15 cellular contexts compared by ENCODE assay signal in genomic region chr20:18263723-18264122, GRCh38. TPM values are rescaled to one million over a fixed set of nuclear protein-coding genes. Genes with fewer than 3 reads are reported as not detected.
A peak's percentile ranks its signal among the peaks of the same experiment; 100 is the strongest.
DNase-seq lines count a peak whose midpoint lies in the region; ATAC-seq and TF ChIP-seq lines count a peak whose summit lies in the region.
"Had no signal": no experiment of that assay in that cellular context is flagged by ENCODE, and none has a peak within 500 bp of the region (broad histone marks: within the 10 kb centered on the region; RNA-seq: fewer than 3 reads in every experiment).

No MANE protein-coding gene starts in this region.

- no peaks in the 10 kb centered on the region for H3K9me3 Mint-ChIP-seq in activated CD4-positive, alpha-beta T cell treated with anti-CD3 and anti-CD28 coated beads, Interleukin-2, amount 10 ng/mL, durations not matched to agents 24 days and 14 days

- no peaks in the 10 kb centered on the region for H3K36me3 Mint-ChIP-seq in activated CD4-positive, alpha-beta T cell treated with anti-CD3 and anti-CD28 coated beads, Interleukin-2, amount 10 ng/mL, durations not matched to agents 24 days and 14 days (ENCODE audit: low read depth)

- no peaks in the 10 kb centered on the region for H3K4me1 Mint-ChIP-seq in activated CD4-positive, alpha-beta T cell treated with anti-CD3 and anti-CD28 coated beads, Interleukin-2, amount 10 ng/mL, durations not matched to agents 24 days and 14 days

- 36 to 67% (median 44%) methylated on average over 1 of the region's 1 CpG for WGBS in stomach, 5 donors

- H3K27me3 ChIP-seq in foreskin keratinocyte (no peaks in the 10 kb centered on the region), stomach (peaks cover 0 to 12% (median 4%) of the 10 kb centered on the region in 3 donors)
- H3K27me3 ChIP-seq: breast epithelium had no signal

- H3K27ac Mint-ChIP-seq in activated CD4-positive, alpha-beta T cell treated with anti-CD3 and anti-CD28 coated beads, Interleukin-2, amount 10 ng/mL, durations not matched to agents 24 days and 14 days = no peak overlapping the region

- no peak overlapping the region for H3K4me3 ChIP-seq in astrocyte of the cerebellum (ENCODE audit: low read depth, low read length)
- no peak overlapping the region for H3K4me3 ChIP-seq in stomach
- H3K4me3 ChIP-seq: breast epithelium, smooth muscle cell had no signal

- H3K27ac ChIP-seq in foreskin keratinocyte = no peak overlapping the region
- no peak overlapping the region for H3K27ac ChIP-seq in stomach
- H3K27ac ChIP-seq: 22Rv1 had no signal

- TF ChIP-seq POLR2A in stomach (IDR thresholded peaks at IDR 0.05) = no peak

- H3K36me3 ChIP-seq in stomach = no peaks in the 10 kb centered on the region
- H3K36me3 ChIP-seq: breast epithelium had no signal

- TF ChIP-seq EP300 in stomach (IDR thresholded peaks at IDR 0.05) = no peak

- no peaks in the 10 kb centered on the region for H3K9me3 ChIP-seq in stomach
- H3K9me3 ChIP-seq: breast epithelium had no signal

- peaks cover 16% of the 10 kb centered on the region for H3K27me3 Mint-ChIP-seq in activated CD4-positive, alpha-beta T cell treated with anti-CD3 and anti-CD28 coated beads, Interleukin-2, amount 10 ng/mL, durations not matched to agents 24 days and 14 days

- H3K4me1 ChIP-seq in foreskin keratinocyte (no peaks in the 10 kb centered on the region), stomach (no peaks in the 10 kb centered on the region)
- H3K4me1 ChIP-seq: breast epithelium had no signal

- H3K4me3 Mint-ChIP-seq in activated CD4-positive, alpha-beta T cell treated with anti-CD3 and anti-CD28 coated beads, Interleukin-2, amount 10 ng/mL, durations not matched to agents 24 days and 14 days = no peak overlapping the region

- DNase-seq in NCI-H146 (lab: John Stamatoyannopoulos, UW) (peak; percentile 30), NCI-H146 treated with DMSO at 0.1 percent for 48 hours (lab: John Stamatoyannopoulos, UW; ENCODE audit: unreplicated experiment) (no peak), astrocyte of the cerebellum (ENCODE audit: low read depth) (peak; percentile 22), foreskin keratinocyte (peak in 1 of 2 donors; percentile 42), stomach (peak; percentile 47), head of caudate nucleus (no peak)
- DNase-seq in activated CD4-positive, alpha-beta T cell treated with anti-CD3 and anti-CD28 coated beads, Interleukin-2, amount 10 ng/mL, durations not matched to agents 24 days and 14 days = no peak
- DNase-seq: activated CD8-positive, alpha-beta memory T cell treated with anti-CD3 and anti-CD28 coated beads for 24 hours; activated gamma-delta T cell treated with Interleukin-2 at 50 U/mL for 16 hours; NCI-H774; SHP77 treated with DMSO at 0.1 percent for 48 hours had no signal

- intact Hi-C loops in stomach (cut with DNase I; ENCODE audit: low total_unique reads) = no loop called here
- intact Hi-C loops in head of caudate nucleus (cut with DNase I) = no loop called here
- intact Hi-C loops in activated CD4-positive, alpha-beta T cell treated with anti-CD3 and anti-CD28 coated beads, Interleukin-2, amount 10 ng/mL, durations not matched to agents 24 days and 14 days (cut with micrococcal nuclease) = no loop called here

- no peak for TF ChIP-seq CTCF in astrocyte of the cerebellum (IDR thresholded peaks at IDR 0.05; ENCODE audit: low read depth, low read length, missing control alignments)
- TF ChIP-seq CTCF in foreskin keratinocyte (conservative IDR thresholded peaks at IDR 0.05) = no peak
- no peak for TF ChIP-seq CTCF in stomach (IDR thresholded peaks at IDR 0.05)

- in situ Hi-C loops in astrocyte of the cerebellum (cut with HindIII; ENCODE audit: low sequenced_read_pairs) = no loop called here

- ATAC-seq in foreskin keratinocyte = peak; percentile 37
- ATAC-seq in HG03095 (IDR thresholded peaks at IDR 0.05; ENCODE audit: unreplicated experiment) = no peak

RNA-seq across cellular contexts. Expression of gene ZNF133, which starts 24.6 kb away (rescaled TPM):
- total RNA-seq in foreskin keratinocyte = 17.1 and 18.4 TPM in 2 replicates
- 12.0 and 12.3 TPM in 2 replicates for polyA plus RNA-seq in foreskin keratinocyte
- 10 to 100 TPM in 3 of 5 donors, 1 to 10 TPM in 2; 3.5 to 48.2 (median 19.1) TPM for total RNA-seq in stomach
- 10 to 100 TPM in 1 of 3 donors, 1 to 10 TPM in 2; 7.9 to 18.2 (median 9.6) TPM for polyA plus RNA-seq in stomach
- 10.2 and 10.5 TPM in 2 replicates for total RNA-seq in activated CD4-positive, alpha-beta T cell treated with anti-CD3 and anti-CD28 coated beads, Interleukin-2, amount 10 ng/mL, durations not matched to agents 24 days and 14 days

Comparison
In these comparisons a context has a peak if more than half of its experiments do, and no peak if none do; other contexts are left out.
1. DNase-seq: peak in NCI-H146 (single experiment), astrocyte of the cerebellum (single experiment) and stomach (single experiment); none in NCI-H146 treated with DMSO at 0.1 percent for 48 hours (single experiment), head of caudate nucleus (0 of 42) and activated CD4-positive, alpha-beta T cell treated with anti-CD3 and anti-CD28 coated beads, Interleukin-2, amount 10 ng/mL, durations not matched to agents 24 days and 14 days (single experiment).